Comparison of ENCODE assay signal across 2 cellular contexts in genomic region chr7:75623390-75624133, GRCh38.
TF ChIP-seq lines count a peak whose summit lies in the region.

No MANE protein-coding gene starts in this region.

TF ChIP-seq in SK-N-SH treated with all-trans-retinoic acid at 6 μM for 48 hours, 23 proteins besides CTCF, POLR2A, EP300 and RAD21 (continued from another document):
- TF ChIP-seq, protein P1, sequence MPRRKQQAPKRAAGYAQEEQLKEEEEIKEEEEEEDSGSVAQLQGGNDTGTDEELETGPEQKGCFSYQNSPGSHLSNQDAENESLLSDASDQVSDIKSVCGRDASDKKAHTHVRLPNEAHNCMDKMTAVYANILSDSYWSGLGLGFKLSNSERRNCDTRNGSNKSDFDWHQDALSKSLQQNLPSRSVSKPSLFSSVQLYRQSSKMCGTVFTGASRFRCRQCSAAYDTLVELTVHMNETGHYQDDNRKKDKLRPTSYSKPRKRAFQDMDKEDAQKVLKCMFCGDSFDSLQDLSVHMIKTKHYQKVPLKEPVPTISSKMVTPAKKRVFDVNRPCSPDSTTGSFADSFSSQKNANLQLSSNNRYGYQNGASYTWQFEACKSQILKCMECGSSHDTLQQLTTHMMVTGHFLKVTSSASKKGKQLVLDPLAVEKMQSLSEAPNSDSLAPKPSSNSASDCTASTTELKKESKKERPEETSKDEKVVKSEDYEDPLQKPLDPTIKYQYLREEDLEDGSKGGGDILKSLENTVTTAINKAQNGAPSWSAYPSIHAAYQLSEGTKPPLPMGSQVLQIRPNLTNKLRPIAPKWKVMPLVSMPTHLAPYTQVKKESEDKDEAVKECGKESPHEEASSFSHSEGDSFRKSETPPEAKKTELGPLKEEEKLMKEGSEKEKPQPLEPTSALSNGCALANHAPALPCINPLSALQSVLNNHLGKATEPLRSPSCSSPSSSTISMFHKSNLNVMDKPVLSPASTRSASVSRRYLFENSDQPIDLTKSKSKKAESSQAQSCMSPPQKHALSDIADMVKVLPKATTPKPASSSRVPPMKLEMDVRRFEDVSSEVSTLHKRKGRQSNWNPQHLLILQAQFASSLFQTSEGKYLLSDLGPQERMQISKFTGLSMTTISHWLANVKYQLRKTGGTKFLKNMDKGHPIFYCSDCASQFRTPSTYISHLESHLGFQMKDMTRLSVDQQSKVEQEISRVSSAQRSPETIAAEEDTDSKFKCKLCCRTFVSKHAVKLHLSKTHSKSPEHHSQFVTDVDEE (CRISPR knock-in tag; IDR thresholded peaks at IDR 0.05), result no peak
- no peak for TF ChIP-seq ESRRG (CRISPR knock-in tag; IDR thresholded peaks at IDR 0.05)

TF ChIP-seq in SK-N-SH, 30 proteins besides CTCF, POLR2A, EP300 and RAD21 (continued from another document):
- no peak for TF ChIP-seq FOSL2 (IDR thresholded peaks at IDR 0.05; ENCODE audit: borderline replicate concordance, low read depth)
- no peak for TF ChIP-seq ELF1 (IDR thresholded peaks at IDR 0.05)
- no peak for TF ChIP-seq NFIC (IDR thresholded peaks at IDR 0.05; ENCODE audit: borderline replicate concordance)
- TF ChIP-seq RCOR1 (IDR thresholded peaks at IDR 0.05; ENCODE audit: low read length), result no peak
- TF ChIP-seq NRF1 (IDR thresholded peaks at IDR 0.05; ENCODE audit: low read depth, low read length), result no peak
- no peak for TF ChIP-seq GATA2 (CRISPR knock-in tag; IDR thresholded peaks at IDR 0.05)
